8 cellular contexts compared by ENCODE assay signal in genomic region chr17:29116652-29117439, GRCh38.
DNase-seq lines count a peak whose midpoint lies in the region; ATAC-seq, FAIRE-seq and TF ChIP-seq lines count a peak whose summit lies in the region.

No MANE protein-coding gene starts in this region.

- intact Hi-C loops in endothelial cell of umbilical vein (cut with micrococcal nuclease) = loop anchor here (1.0 kb wide), 1 partner anchor 152 kb away; no protein-coding TSS in a partner anchor

- H3K4me2 ChIP-seq in endothelial cell of umbilical vein (ENCODE audit: insufficient read depth, low read length) = no peak overlapping the region

- POLR2A ChIA-PET in endothelial cell of umbilical vein (lab: Charles Lee) = interaction anchor here (0.9 kb wide), 1 partner anchor 151 kb away, joined by 6 read pairs; no protein-coding TSS in a partner anchor

- FAIRE-seq in H54 (lab: Jason Lieb, UNC) = no peak
- peak; percentile 74 for FAIRE-seq in endothelial cell of umbilical vein (lab: Jason Lieb, UNC)

- peak; percentile 85 to 93 for TF ChIP-seq CTCF in endothelial cell of umbilical vein (IDR thresholded peaks at IDR 0.05; ENCODE audit: extremely low read depth in 1 of 2, insufficient read depth in 1 of 2, low read depth in 1 of 2, low read length in 2 of 2)

- H3K9me1 ChIP-seq in endothelial cell of umbilical vein (replicated peaks; ENCODE audit: control insufficient read depth, extremely low read depth, insufficient read depth, low read length) = no peaks in the 10 kb centered on the region

- no peak for ATAC-seq in GM19452 (IDR thresholded peaks at IDR 0.05; ENCODE audit: unreplicated experiment)

- H3K79me2 ChIP-seq in endothelial cell of umbilical vein (ENCODE audit: control insufficient read depth, insufficient read depth, low read length) = no peaks in the 10 kb centered on the region

- no TSS peak for BruUV-seq in endothelial cell of umbilical vein (replicated peaks; lab: Mats Ljungman, UMichigan)

- H3K4me1 ChIP-seq in NT2/D1 (ENCODE audit: insufficient read depth, insufficient read length) (peaks cover 9% of the 10 kb centered on the region), endothelial cell of umbilical vein (ENCODE audit: control insufficient read depth, extremely low read depth, insufficient read depth, low read length) (no peaks in the 10 kb centered on the region)

- DNase-seq in Ammon's horn (ENCODE audit: low spot score) (peak; percentile 85), H54 (ENCODE audit: insufficient read length, low spot score) (peak; percentile 81), NT2/D1 (ENCODE audit: low read depth, low spot score) (peak; percentile 66), endothelial cell of umbilical vein (ENCODE audit: low read depth, low spot score) (peak; percentile 61), middle frontal gyrus (ENCODE audit: extremely low spot score, low spot score) (peak; percentile 53)
- DNase-seq in activated CD8-positive, alpha-beta memory T cell treated with anti-CD3 and anti-CD28 coated beads, Interleukin-2, amount 50 U/mL, for 4 hours = peak; percentile 78
- DNase-seq in stimulated activated CD8-positive, alpha-beta memory T cell treated with anti-CD3 and anti-CD28 coated beads, Interleukin-7, amount 100 ng/mL, for 1 hour (ENCODE audit: low read depth in 2 of 2) = peak; percentile 48 to 62

- dilution Hi-C loops in endothelial cell of umbilical vein (cut with MboI; ENCODE audit: extremely low pct_ligation_motif_present, low sequenced_read_pairs) = no loop called here

- H3K36me3 ChIP-seq in NT2/D1 (ENCODE audit: insufficient read depth, insufficient read length, low read length) (peaks cover 48% of the 10 kb centered on the region), endothelial cell of umbilical vein (ENCODE audit: control insufficient read depth in 2 of 2, extremely low read depth in 1 of 2, insufficient read depth in 2 of 2, low read length in 2 of 2) (peaks cover 0 to 10% of the 10 kb centered on the region in 2 experiments)

- H3K4me3 ChIP-seq in NT2/D1 (ENCODE audit: insufficient read length, low read depth) (no peak overlapping the region), endothelial cell of umbilical vein (replicated peaks in 1 of 3; ENCODE audit: insufficient read depth in 1 of 3, low read depth in 1 of 3, low read length in 3 of 3) (no peak overlapping the region)

- H2AFZ ChIP-seq in endothelial cell of umbilical vein (ENCODE audit: low read depth, low read length) = no peak overlapping the region

- TF ChIP-seq POLR2A in H54 (IDR thresholded peaks at IDR 0.05; ENCODE audit: low read depth, low read length) (no peak), endothelial cell of umbilical vein (IDR thresholded peaks at IDR 0.05; ENCODE audit: low read depth, low read length) (no peak)

- H3K27ac ChIP-seq in endothelial cell of umbilical vein (ENCODE audit: insufficient read depth, low read depth, low read length) = no peak overlapping the region

- H3K9me3 ChIP-seq in NT2/D1 (ENCODE audit: insufficient read depth, low read length) = no peaks in the 10 kb centered on the region
- H3K9me3 ChIP-seq in endothelial cell of umbilical vein (replicated peaks; ENCODE audit: control insufficient read depth, insufficient read depth, low read length) = no peaks in the 10 kb centered on the region

- H3K9ac ChIP-seq in NT2/D1 (ENCODE audit: insufficient read length, low read depth) = no peak overlapping the region
- no peak overlapping the region for H3K9ac ChIP-seq in endothelial cell of umbilical vein (replicated peaks; ENCODE audit: extremely low read depth, insufficient read depth, low read length)

- H4K20me1 ChIP-seq in endothelial cell of umbilical vein (replicated peaks; ENCODE audit: control insufficient read depth, extremely low read depth, insufficient read depth, low read length) = no peaks in the 10 kb centered on the region

- CTCF ChIA-PET in endothelial cell of umbilical vein (lab: Charles Lee) = interaction anchor here (0.6 to 15.8 kb wide), 82 partner anchors 7 to 470 kb away, joined by 3 to 1079 read pairs (median 5); partner anchors contain the start of genes ABHD15, DHRS13, FAM222B and MYO18A

- H3K27me3 ChIP-seq in NT2/D1 (ENCODE audit: insufficient read depth, insufficient read length) (no peaks in the 10 kb centered on the region), endothelial cell of umbilical vein (ENCODE audit: control insufficient read depth in 2 of 2, insufficient read depth in 2 of 2, low read length in 2 of 2) (no peaks in the 10 kb centered on the region)

TF ChIP-seq in endothelial cell of umbilical vein, 7 proteins besides CTCF, POLR2A, EP300 and RAD21:
- TF ChIP-seq FOS (IDR thresholded peaks at IDR 0.05; ENCODE audit: borderline replicate concordance, insufficient read depth, low read length) (no peak), JUN (IDR thresholded peaks at IDR 0.05; ENCODE audit: borderline replicate concordance, insufficient read depth, insufficient read length, low read depth) (no peak), EZH2 (IDR thresholded peaks at IDR 0.05; ENCODE audit: borderline replicate concordance, low read depth, low read length, severe bottlenecking) (no peak), MAX (IDR thresholded peaks at IDR 0.05; ENCODE audit: insufficient read depth, insufficient read length) (no peak), GATA2 (IDR thresholded peaks at IDR 0.05; ENCODE audit: insufficient read depth, insufficient read length, low read depth, low read length) (no peak), POLR2AphosphoS5 (IDR thresholded peaks at IDR 0.05; ENCODE audit: insufficient read depth, low read depth, low read length) (no peak), MYC (IDR thresholded peaks at IDR 0.05; ENCODE audit: low read depth, low read length) (no peak)
